Comparison of ENCODE assay signal across 7 cellular contexts in genomic region chr3:147187687-147188086, GRCh38.
"Had no signal": no experiment of that assay in that cellular context is flagged by ENCODE, and none has a peak within 500 bp of the region (broad histone marks: within the 10 kb centered on the region; RNA-seq: fewer than 3 reads in every experiment).

No MANE protein-coding gene starts in this region.

- H2AFZ ChIP-seq: GM23338 had no signal

- H3K4me3 ChIP-seq: GM23338, K562 had no signal

- ATAC-seq: GM23338, K562 had no signal

- H3K4me2 ChIP-seq: GM23338 had no signal

- FAIRE-seq: H1, H54, HTR-8/SVneo, K562 had no signal

- DNase-seq: H9, HCEC 1CT had no signal
